ENCODE assay signal across 16 cellular contexts in genomic region chr3:58793052-58793451, GRCh38.
"Had no signal": no experiment of that assay in that cellular context is flagged by ENCODE, and none has a peak within 500 bp of the region (broad histone marks: within the 10 kb centered on the region; RNA-seq: fewer than 3 reads in every experiment).

No MANE protein-coding gene starts in this region.

- H3K9me3 ChIP-seq: body of pancreas had no signal

- H3K27ac ChIP-seq: body of pancreas, epithelial cell of prostate had no signal

- H3K36me3 Mint-ChIP-seq: natural killer cell treated with Interleukin-12 subunit alpha and Interleukin-12 subunit beta and Interleukin-15 and Interleukin-18, amount 100 ng/mL, for 72 hours had no signal

- DNase-seq: activated CD4-positive, alpha-beta T cell treated with anti-CD3 and anti-CD28 coated beads for 48 hours; activated CD8-positive, alpha-beta memory T cell treated with anti-CD3 and anti-CD28 coated beads for 24 hours; activated naive CD4-positive, alpha-beta T cell treated with anti-CD3 and anti-CD28 coated beads for 36 hours; body of pancreas; central memory CD4-positive, alpha-beta T cell; cortex of kidney; effector CD8-positive, alpha-beta T cell; hippocampal formation; mammary epithelial cell; nucleus accumbens; stimulated activated CD4-positive, alpha-beta T cell treated with anti-CD3 and anti-CD28 coated beads, Interleukin-2, amount 100 ng/mL, for 48 hours; stimulated activated naive CD4-positive, alpha-beta T cell treated with Interleukin-2 at 50 U/mL for 16 hours had no signal

- H3K9me3 Mint-ChIP-seq: activated naive CD4-positive, alpha-beta T cell treated with anti-CD3 and anti-CD28 coated beads for 36 hours; activated T-helper 17 cell treated with anti-CD3 and anti-CD28 coated beads, Interleukin-2, amount 50 U/mL, for 72 hours; natural killer cell treated with Interleukin-12 subunit alpha and Interleukin-12 subunit beta and Interleukin-15 and Interleukin-18, amount 100 ng/mL, for 72 hours had no signal

- H3K4me3 ChIP-seq: body of pancreas had no signal

- H3K4me1 Mint-ChIP-seq: activated T-helper 17 cell treated with anti-CD3 and anti-CD28 coated beads, Interleukin-2, amount 50 U/mL, for 72 hours had no signal

- H3K4me3 Mint-ChIP-seq: activated naive CD4-positive, alpha-beta T cell treated with anti-CD3 and anti-CD28 coated beads for 36 hours; activated T-helper 17 cell treated with anti-CD3 and anti-CD28 coated beads, Interleukin-2, amount 50 U/mL, for 72 hours; natural killer cell treated with Interleukin-12 subunit alpha and Interleukin-12 subunit beta and Interleukin-15 and Interleukin-18, amount 100 ng/mL, for 72 hours had no signal

- H3K27me3 ChIP-seq: body of pancreas had no signal

- H3K4me1 ChIP-seq: body of pancreas had no signal

- H3K27ac Mint-ChIP-seq: activated naive CD4-positive, alpha-beta T cell treated with anti-CD3 and anti-CD28 coated beads for 36 hours; activated T-helper 17 cell treated with anti-CD3 and anti-CD28 coated beads, Interleukin-2, amount 50 U/mL, for 72 hours; natural killer cell treated with Interleukin-12 subunit alpha and Interleukin-12 subunit beta and Interleukin-15 and Interleukin-18, amount 100 ng/mL, for 72 hours; progenitor cell of endocrine pancreas had no signal
